ENCODE assay signal across 9 cellular contexts in the genomic region with DNA sequence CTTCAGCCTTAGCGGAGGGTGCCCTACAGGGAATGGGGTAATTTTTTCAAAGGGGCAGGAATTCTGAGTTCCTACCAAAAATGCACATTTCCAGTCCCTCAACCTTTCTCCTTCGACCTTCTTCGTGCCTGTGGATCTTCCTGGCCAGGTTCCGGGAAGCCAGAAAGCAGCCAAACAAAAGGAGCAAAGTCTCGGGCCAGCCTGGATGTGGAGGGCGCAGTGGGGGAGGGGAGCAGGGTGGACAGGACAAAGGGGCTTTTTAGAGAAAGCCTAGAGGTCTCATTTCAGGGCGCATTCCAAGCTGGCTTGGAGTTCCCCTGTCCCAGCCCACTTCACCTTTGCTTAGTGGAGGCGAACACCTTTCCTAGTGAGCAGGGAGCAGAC. TPM values are rescaled to one million over a fixed set of nuclear protein-coding genes. Genes with fewer than 3 reads are reported as not detected.
A peak's percentile ranks its signal among the peaks of the same experiment; 100 is the strongest.
DNase-seq lines count a peak whose midpoint lies in the region; TF ChIP-seq lines count a peak whose summit lies in the region.
"Had no signal": no experiment of that assay in that cellular context is flagged by ENCODE, and none has a peak within 500 bp of the region (broad histone marks: within the 10 kb centered on the region; RNA-seq: fewer than 3 reads in every experiment).

No MANE protein-coding gene starts in this region.

- H3K9ac ChIP-seq in HUES48 (ENCODE audit: low read depth, low read length) (peak overlapping the region; percentile 99), colonic mucosa (ENCODE audit: low read depth in 2 of 2, low read length in 2 of 2) (peak overlapping the region; percentile 60 to 86), mucosa of rectum (ENCODE audit: low read depth in 1 of 2, low read length in 2 of 2) (peak overlapping the region; percentile 32 to 76), Karpas-422 (ENCODE audit: low read length) (no peak overlapping the region)

- no peak for TF ChIP-seq EP300 in tibial nerve (IDR thresholded peaks at IDR 0.05)

- intact Hi-C loops in colonic mucosa (cut with DNase I), result no loop called here

- H3K79me2 ChIP-seq in Karpas-422 (ENCODE audit: low read length), result no peaks in the 10 kb centered on the region

- WGBS in tibial nerve, 2 donors, result 19 to 23% methylated on average over 8 of the region's 8 CpGs

- TF ChIP-seq CTCF in AG04449 (IDR thresholded peaks at IDR 0.05; ENCODE audit: insufficient read depth, low read length, missing control alignments) (no peak), colonic mucosa (IDR thresholded peaks at IDR 0.05) (no peak), tibial nerve (IDR thresholded peaks at IDR 0.05) (no peak)

- TF ChIP-seq POLR2A in tibial nerve (IDR thresholded peaks at IDR 0.05), result no peak

- H3K9me3 ChIP-seq in HUES48 (ENCODE audit: control insufficient read depth, insufficient read depth, low read length) (no peaks in the 10 kb centered on the region), colonic mucosa (no peaks in the 10 kb centered on the region), mucosa of rectum (ENCODE audit: control insufficient read depth in 2 of 2, low read length in 2 of 2) (no peaks in the 10 kb centered on the region), tibial nerve (no peaks in the 10 kb centered on the region), Karpas-422 (ENCODE audit: low read length) (no peaks in the 10 kb centered on the region)

- H3K4me2 ChIP-seq in Karpas-422 (ENCODE audit: low read depth, low read length, poor library complexity, severe bottlenecking), result no peak overlapping the region

- H3K4me3 ChIP-seq in AG04449 (ENCODE audit: low read depth, low read length) (peak overlapping the region; percentile 55; the same call in 1 of the 2 replicates), HUES48 (ENCODE audit: low read depth, low read length) (peak overlapping the region; percentile 93), colonic mucosa (peak overlapping the region; percentile 47), mucosa of rectum (ENCODE audit: low read length in 2 of 2) (peak overlapping the region; percentile 73 to 75), tibial nerve (peak overlapping the region in 2 of 4 donors; percentile 47 to 48), Karpas-422 (ENCODE audit: low read length) (no peak overlapping the region)

- no peaks in the 10 kb centered on the region for H3K36me3 ChIP-seq in HUES48 (ENCODE audit: control insufficient read depth, insufficient read depth, low read length)
- no peaks in the 10 kb centered on the region for H3K36me3 ChIP-seq in colonic mucosa
- no peaks in the 10 kb centered on the region for H3K36me3 ChIP-seq in mucosa of rectum (ENCODE audit: control insufficient read depth in 2 of 2, insufficient read depth in 2 of 2, low read length in 2 of 2)
- no peaks in the 10 kb centered on the region for H3K36me3 ChIP-seq in tibial nerve
- H3K36me3 ChIP-seq in Karpas-422 (ENCODE audit: insufficient read depth, low read length), result no peaks in the 10 kb centered on the region

- CTCF ChIA-PET in AG04449 (lab: Yijun Ruan, JAX), result interaction anchor here (1.2 to 2.0 kb wide), 4 partner anchors 10 to 148 kb away, joined by 3 to 10 read pairs (median 4); no protein-coding TSS in a partner anchor

- DNase-seq in AG04449 (ENCODE audit: low read depth, low spot score) (no peak), colonic mucosa (peak; percentile 79), tibial nerve (ENCODE audit: low spot score in 2 of 2) (no peak), NCI-H524 treated with DMSO at 0.1 percent for 48 hours (lab: John Stamatoyannopoulos, UW) (no peak), Karpas-422 (no peak), AG08395 (ENCODE audit: low spot score) (no peak)
- DNase-seq: NCI-H510A had no signal

- H3K27ac ChIP-seq in HUES48 (ENCODE audit: low read depth, low read length) (peak overlapping the region; percentile 99), colonic mucosa (peak overlapping the region; percentile 44), mucosa of rectum (ENCODE audit: low read depth in 2 of 2, low read length in 2 of 2) (peak overlapping the region; percentile 85 to 96), tibial nerve (peak overlapping the region in 1 of 4 donors; percentile 51), Karpas-422 (ENCODE audit: low read length) (no peak overlapping the region)

- H3K4me1 ChIP-seq in HUES48 (ENCODE audit: control insufficient read depth, insufficient read depth, low read length) (peaks cover 65% of the 10 kb centered on the region), colonic mucosa (no peaks in the 10 kb centered on the region), mucosa of rectum (ENCODE audit: control insufficient read depth in 2 of 2, insufficient read depth in 2 of 2, low read length in 2 of 2) (peaks cover 41 to 45% of the 10 kb centered on the region in 2 donors), tibial nerve (peaks cover 0 to 20% (median 14%) of the 10 kb centered on the region in 4 donors), Karpas-422 (ENCODE audit: low read length) (peaks cover 6% of the 10 kb centered on the region)

- POLR2A ChIA-PET in AG04449 (lab: Yijun Ruan, JAX), result interaction anchor here (0.9 kb wide), 1 partner anchor 80 kb away, joined by 3 read pairs; no protein-coding TSS in a partner anchor

- H2AFZ ChIP-seq in Karpas-422 (ENCODE audit: low read length), result no peak overlapping the region

- H4K20me1 ChIP-seq in Karpas-422 (ENCODE audit: insufficient read depth, low read depth, low read length), result peaks cover 4% of the 10 kb centered on the region; the same call in 1 of the 2 replicates

- H3K9me2 ChIP-seq in Karpas-422 (replicated peaks; ENCODE audit: insufficient read depth, low read length), result no peaks in the 10 kb centered on the region

- H3K27me3 ChIP-seq in HUES48 (ENCODE audit: control insufficient read depth, insufficient read depth, low read length) (0 out of 2 replicates have a peak, but pooled peaks cover 5% of the 10 kb centered on the region), colonic mucosa (no peaks in the 10 kb centered on the region), mucosa of rectum (ENCODE audit: control insufficient read depth in 2 of 2, insufficient read depth in 2 of 2, low read length in 2 of 2) (no peaks in the 10 kb centered on the region), tibial nerve (peaks cover 0 to 65% of the 10 kb centered on the region in 2 donors), Karpas-422 (ENCODE audit: low read length) (no peaks in the 10 kb centered on the region)

RNA-seq across cellular contexts. Expression of a gene that starts 2.9 kb away (rescaled TPM):
- total RNA-seq in colonic mucosa, result 100 to 1,000 TPM; 127 to 167 TPM
- total RNA-seq in tibial nerve, result not detected
- not detected in 2 replicates for total RNA-seq in Karpas-422 (2014; rRNA removed; shearing (Covaris generic); ENCODE audit: low replicate concordance)

RNA-seq across cellular contexts. Expression of a gene that starts 19.0 kb away (rescaled TPM):
- total RNA-seq in colonic mucosa, result under 1 TPM; 0.19 to 0.27 TPM
- not detected for total RNA-seq in tibial nerve
- total RNA-seq in Karpas-422 (2014; rRNA removed; shearing (Covaris generic); ENCODE audit: low replicate concordance), result not detected in 2 replicates

Comparison
In these comparisons a context has a peak if more than half of its experiments do, and no peak if none do; other contexts are left out.
1. RNA of a gene that starts 2.9 kb away (total RNA-seq): 127 to 167 TPM in colonic mucosa; not detected in tibial nerve and not detected in Karpas-422; every median in the first group is over 100 times any median in the second.